Comparison of ENCODE assay signal across 12 cellular contexts in the genomic region with DNA sequence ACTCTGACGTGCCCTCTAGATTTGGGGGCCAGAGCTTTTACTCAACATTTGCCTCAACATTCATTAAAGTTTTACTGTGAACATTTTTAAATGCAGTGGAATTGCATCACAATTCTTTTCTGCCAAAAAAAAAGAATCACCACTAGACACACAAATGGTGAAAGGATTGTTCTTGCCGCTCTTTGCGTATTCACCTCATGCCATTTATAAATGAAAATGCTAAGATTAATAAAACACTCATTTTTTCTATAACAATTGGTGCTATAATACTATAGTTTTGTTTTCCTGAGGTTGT. TPM values are rescaled to one million over a fixed set of nuclear protein-coding genes. Genes with fewer than 3 reads are reported as not detected.
DNase-seq lines count a peak whose midpoint lies in the region; ATAC-seq and TF ChIP-seq lines count a peak whose summit lies in the region.
"Had no signal": no experiment of that assay in that cellular context is flagged by ENCODE, and none has a peak within 500 bp of the region (broad histone marks: within the 10 kb centered on the region; RNA-seq: fewer than 3 reads in every experiment).

No MANE protein-coding gene starts in this region.

- no peaks in the 10 kb centered on the region for H3K9me2 ChIP-seq in hepatocyte (replicated peaks; ENCODE audit: insufficient read depth)

- no peak overlapping the region for H3K27ac Mint-ChIP-seq in activated CD4-positive, alpha-beta memory T cell treated with anti-CD3 and anti-CD28 coated beads for 36 hours

- no peaks in the 10 kb centered on the region for H3K4me1 Mint-ChIP-seq in activated CD4-positive, alpha-beta memory T cell treated with anti-CD3 and anti-CD28 coated beads for 36 hours (ENCODE audit: low read depth)

- ATAC-seq in GM21360 (IDR thresholded peaks at IDR 0.05; ENCODE audit: unreplicated experiment): no peak

- no peaks in the 10 kb centered on the region for H3K9me3 ChIP-seq in AG04450 (ENCODE audit: control insufficient read depth, insufficient read depth, low read length)
- H3K9me3 ChIP-seq in hepatocyte (ENCODE audit: low read depth): no peaks in the 10 kb centered on the region
- H3K9me3 ChIP-seq: BE2C had no signal

- H3K4me1 ChIP-seq in hepatocyte (ENCODE audit: insufficient read depth): peaks cover 6% of the 10 kb centered on the region
- H3K4me1 ChIP-seq: BE2C had no signal

- no peaks in the 10 kb centered on the region for H3K36me3 ChIP-seq in hepatocyte (replicated peaks; ENCODE audit: insufficient read depth, low read depth)
- H3K36me3 ChIP-seq: BE2C had no signal

- POLR2A ChIA-PET in AG04450 (lab: Yijun Ruan, JAX): interaction anchor here (1.3 kb wide), 1 partner anchor 19 kb away, joined by 5 read pairs; no protein-coding TSS in a partner anchor
- POLR2A ChIA-PET in activated CD4-positive, alpha-beta memory T cell treated with anti-CD3 and anti-CD28 coated beads for 36 hours (lab: Charles Lee): no interaction called here

- H4K20me1 ChIP-seq in hepatocyte (ENCODE audit: insufficient read depth, poor library complexity, severe bottlenecking): no peaks in the 10 kb centered on the region

- H3K36me3 Mint-ChIP-seq in activated CD4-positive, alpha-beta memory T cell treated with anti-CD3 and anti-CD28 coated beads for 36 hours: no peaks in the 10 kb centered on the region

- H3K4me3 ChIP-seq in AG04450 (ENCODE audit: low read depth, low read length) (peak overlapping the region; percentile 77), astrocyte of the cerebellum (ENCODE audit: low read depth, low read length) (peak overlapping the region; percentile 57), hepatocyte (no peak overlapping the region), skeletal muscle cell (ENCODE audit: low read depth, low read length) (peak overlapping the region; percentile 48)

- peak overlapping the region; percentile 69 for H2AFZ ChIP-seq in hepatocyte

- intact Hi-C loops in activated CD4-positive, alpha-beta memory T cell treated with anti-CD3 and anti-CD28 coated beads for 36 hours (cut with micrococcal nuclease): no loop called here

- H3K79me2 ChIP-seq in hepatocyte: no peaks in the 10 kb centered on the region

- H3K4me2 ChIP-seq in hepatocyte: peak overlapping the region; percentile 70

- H3K27me3 ChIP-seq in AG04450 (ENCODE audit: control insufficient read depth, insufficient read depth, low read length) (no peaks in the 10 kb centered on the region), hepatocyte (no peaks in the 10 kb centered on the region)

- peak overlapping the region; percentile 97 for H3K27ac ChIP-seq in AG04450 (ENCODE audit: low read depth, low read length)
- H3K27ac ChIP-seq in hepatocyte: peak overlapping the region; percentile 91

- in situ Hi-C loops in astrocyte of the cerebellum (cut with HindIII; ENCODE audit: low sequenced_read_pairs): no loop called here

- no peaks in the 10 kb centered on the region for H3K9me3 Mint-ChIP-seq in activated CD4-positive, alpha-beta memory T cell treated with anti-CD3 and anti-CD28 coated beads for 36 hours
- H3K9me3 Mint-ChIP-seq: neural crest cell had no signal

- CTCF ChIA-PET in AG04450 (lab: Charles Lee): interaction anchor here (0.7 to 2.0 kb wide), 3 partner anchors 31 to 1043 kb away, joined by 3 to 5 read pairs (median 3); no protein-coding TSS in a partner anchor
- CTCF ChIA-PET in activated CD4-positive, alpha-beta memory T cell treated with anti-CD3 and anti-CD28 coated beads for 36 hours (lab: Charles Lee): no interaction called here

- no peak overlapping the region for H3K4me3 Mint-ChIP-seq in activated CD4-positive, alpha-beta memory T cell treated with anti-CD3 and anti-CD28 coated beads for 36 hours
- H3K4me3 Mint-ChIP-seq: neural crest cell had no signal

- WGBS in hepatocyte (ENCODE audit: low lambda C conversion rate, missing lambda C conversion rate): 89% methylated on average over 3 of the region's 3 CpGs

- DNase-seq in AG04450 (ENCODE audit: low read depth, low spot score): no peak
- DNase-seq in astrocyte of the cerebellum (ENCODE audit: low read depth): no peak
- no peak for DNase-seq in hepatocyte (ENCODE audit: low spot score)
- DNase-seq in skeletal muscle cell (ENCODE audit: low read depth): no peak
- DNase-seq in NCI-H2029 (lab: John Stamatoyannopoulos, UW): no peak
- no peak for DNase-seq in activated CD4-positive, alpha-beta memory T cell treated with anti-CD3 and anti-CD28 coated beads for 36 hours
- DNase-seq in NCI-H82 (lab: John Stamatoyannopoulos, UW): no peak
- DNase-seq: BE2C, NCI-H226 had no signal

- TF ChIP-seq CTCF in AG04450 (IDR thresholded peaks at IDR 0.05; ENCODE audit: low read depth, low read length) (no peak), astrocyte of the cerebellum (IDR thresholded peaks at IDR 0.05; ENCODE audit: low read depth, low read length, missing control alignments) (no peak), hepatocyte (IDR thresholded peaks at IDR 0.05; ENCODE audit: poor library complexity) (no peak)

- peaks cover 9% of the 10 kb centered on the region for H3K27me3 Mint-ChIP-seq in activated CD4-positive, alpha-beta memory T cell treated with anti-CD3 and anti-CD28 coated beads for 36 hours

RNA-seq across cellular contexts. Expression of a gene that starts 1.0 kb away (rescaled TPM):
- polyA plus RNA-seq in AG04450 (2011; rRNA removed) (62.7 and 71.4 TPM in 2 replicates), hepatocyte (2.1 and 2.5 TPM in 2 replicates)
- polyA minus RNA-seq in AG04450 (2011; rRNA and poly(A)+ RNA removed): 125 and 164 TPM in 2 replicates
- total RNA-seq in hepatocyte: 3.2 and 9.6 TPM in 2 replicates
- total RNA-seq in activated CD4-positive, alpha-beta memory T cell treated with anti-CD3 and anti-CD28 coated beads for 36 hours: not detected
- total RNA-seq: LHCN-M2 had no signal
